In the genomic region with DNA sequence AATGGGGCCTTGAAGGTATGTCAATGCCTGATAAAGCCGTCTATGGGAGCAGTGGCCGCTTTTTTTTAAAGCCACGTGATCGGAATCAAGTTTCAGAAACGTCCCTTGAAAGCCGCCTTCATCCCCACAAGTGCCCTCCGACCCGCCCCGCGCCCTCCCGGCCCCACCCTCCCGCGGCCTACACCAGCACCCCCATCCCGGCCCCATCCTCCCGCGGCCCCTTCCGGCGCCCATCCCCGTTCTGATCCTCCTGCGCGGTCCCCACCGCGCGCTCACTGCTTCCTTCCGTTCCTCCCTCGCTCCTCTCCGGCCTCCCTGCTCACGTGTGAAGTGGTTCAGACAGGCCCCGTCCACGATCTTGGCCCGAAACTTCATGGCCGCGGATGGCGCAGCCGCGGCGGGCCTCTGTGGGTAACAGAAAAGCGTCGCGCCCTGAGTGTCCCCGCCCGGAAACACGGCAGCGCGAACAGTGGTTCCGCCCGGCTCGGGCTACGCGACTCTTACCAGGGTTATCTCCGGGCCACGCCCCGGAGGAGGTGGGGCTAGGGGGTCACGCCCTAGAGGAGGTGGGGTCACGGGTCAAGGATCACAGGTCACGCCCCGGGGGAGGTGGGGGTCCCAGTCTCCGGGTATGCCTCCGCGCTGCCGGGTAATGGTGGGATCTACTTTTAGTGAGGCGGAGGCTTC, we compare ENCODE assay signal across 8 cellular contexts. TPM values are rescaled to one million over a fixed set of nuclear protein-coding genes. Genes with fewer than 3 reads are reported as not detected.
DNase-seq lines count a peak whose midpoint lies in the region; ATAC-seq and TF ChIP-seq lines count a peak whose summit lies in the region.

A gene (minus strand): TSS at position 471 of the 687 bp plus-strand sequence. CDS start 96 bp downstream, at position 375.

- TF ChIP-seq EP300 in esophagus muscularis mucosa (IDR thresholded peaks at IDR 0.05) = no peak

- peak within 1 kb of the TSS; percentile 82 to 91 (median 84) for H3K27ac ChIP-seq in Peyer's patch
- peak within 1 kb of the TSS; percentile 81 to 92 (median 90) for H3K27ac ChIP-seq in esophagus muscularis mucosa (replicated peaks in 1 of 4)
- peak within 1 kb of the TSS; percentile 85 for H3K27ac ChIP-seq in muscle layer of duodenum (ENCODE audit: low read length)

- TF ChIP-seq POLR2A in Peyer's patch (IDR thresholded peaks at IDR 0.05) (peak; percentile 57 to 83), esophagus muscularis mucosa (IDR thresholded peaks at IDR 0.05; ENCODE audit: low read depth) (peak; percentile 37)

- 3% methylated on average over 24 of the region's 62 CpGs for WGBS in esophagus muscularis mucosa

- peak; percentile 99 for ATAC-seq in GM21737 (IDR thresholded peaks at IDR 0.05; ENCODE audit: unreplicated experiment)

- H3K9me3 ChIP-seq in Peyer's patch = no peaks in the 10 kb centered on the region
- no peaks in the 10 kb centered on the region for H3K9me3 ChIP-seq in esophagus muscularis mucosa
- H3K9me3 ChIP-seq in muscle layer of duodenum (ENCODE audit: control insufficient read depth in 1 of 2, low read length in 2 of 2) = no peaks in the 10 kb centered on the region

- H3K4me3 ChIP-seq in Peyer's patch (peak within 1 kb of the TSS; percentile 58 to 84 (median 72)), esophagus muscularis mucosa (peak within 1 kb of the TSS; percentile 66 to 89 (median 80)), muscle layer of duodenum (ENCODE audit: low read depth in 1 of 2, low read length in 2 of 2) (peak within 1 kb of the TSS; percentile 88 to 99)

- H3K4me1 ChIP-seq in Peyer's patch = peaks cover 0 to 10% (median 3%) of the 10 kb centered on the region in 4 donors
- H3K4me1 ChIP-seq in esophagus muscularis mucosa = peaks cover 14 to 23% (median 17%) of the 10 kb centered on the region in 4 donors
- H3K4me1 ChIP-seq in muscle layer of duodenum (ENCODE audit: control insufficient read depth in 1 of 2, insufficient read depth in 2 of 2, low read length in 2 of 2) = peaks cover 4 to 11% of the 10 kb centered on the region in 2 donors

- DNase-seq in DMS79 treated with DMSO at 0.1 percent for 48 hours (lab: John Stamatoyannopoulos, UW) = peak; percentile 92
- peak; percentile 85 for DNase-seq in KG1 (lab: John Stamatoyannopoulos, UW)
- DNase-seq in Peyer's patch = peak; percentile 93 to 98 (median 94)
- DNase-seq in activated T-cell treated with anti-CD3 and anti-CD28 coated beads, Interleukin-2, amount 50 U/mL, for 48 hours = peak; percentile 96 to 97
- peak; percentile 97 for DNase-seq in esophagus muscularis mucosa (ENCODE audit: extremely low spot score)
- DNase-seq in stimulated activated CD8-positive, alpha-beta memory T cell treated with anti-CD3 and anti-CD28 coated beads, Interleukin-7, amount 100 ng/mL, for 4 hours (ENCODE audit: low read depth in 2 of 2) = peak; percentile 83 to 87

- TF ChIP-seq CTCF in Peyer's patch (IDR thresholded peaks at IDR 0.05) (no peak), esophagus muscularis mucosa (IDR thresholded peaks at IDR 0.05) (no peak)

- H3K27me3 ChIP-seq in Peyer's patch (no peaks in the 10 kb centered on the region), esophagus muscularis mucosa (no peaks in the 10 kb centered on the region), muscle layer of duodenum (ENCODE audit: low read depth, low read length) (no peaks in the 10 kb centered on the region)

- intact Hi-C loops in esophagus muscularis mucosa (cut with DNase I) = loop anchor here (2.0 kb wide), 1 partner anchor 112 kb away; no protein-coding TSS in a partner anchor

- H3K36me3 ChIP-seq in Peyer's patch = peaks cover 0 to 39% (median 0%) of the 10 kb centered on the region in 3 donors
- peaks cover 34 to 42% (median 39%) of the 10 kb centered on the region in 4 donors for H3K36me3 ChIP-seq in esophagus muscularis mucosa
- H3K36me3 ChIP-seq in muscle layer of duodenum (ENCODE audit: control insufficient read depth in 1 of 2, insufficient read depth in 2 of 2, low read length in 2 of 2) = peaks cover 23 to 41% of the 10 kb centered on the region in 2 donors

RNA-seq across cellular contexts. Expression of the gene that starts here (rescaled TPM):
- 10 to 100 TPM; 33.6 to 63.4 (median 53.4) TPM for total RNA-seq in Peyer's patch
- total RNA-seq in esophagus muscularis mucosa = 10 to 100 TPM; 11.5 to 15.6 (median 13.7) TPM

Comparison
In these comparisons a context has a peak if more than half of its experiments do, and no peak if none do; other contexts are left out.
1. Peak in every context shown above with its lines: DNase-seq, ATAC-seq, H3K4me3 ChIP-seq and H3K27ac ChIP-seq.